In genomic region chr17:31533546-31534155, GRCh38 we compare ENCODE assay signal across 8 cellular contexts.
A peak's percentile ranks its signal among the peaks of the same experiment; 100 is the strongest.
DNase-seq lines count a peak whose midpoint lies in the region; ATAC-seq, FAIRE-seq and TF ChIP-seq lines count a peak whose summit lies in the region.

No MANE protein-coding gene starts in this region.

- WGBS in hepatocyte (ENCODE audit: low lambda C conversion rate, missing lambda C conversion rate): 22% methylated on average over 10 of the region's 10 CpGs

- peaks cover 19% of the 10 kb centered on the region for H3F3A ChIP-seq in DOHH2 (ENCODE audit: control insufficient read depth, insufficient read depth)

- DNase-seq in HTR-8/SVneo (ENCODE audit: insufficient read length, low spot score) (peak; percentile 89), hepatocyte (ENCODE audit: low spot score) (peak; percentile 71), GM19240 (ENCODE audit: insufficient read length, low spot score) (no peak), NCI-H1930 (lab: John Stamatoyannopoulos, UW) (no peak), NCI-H2107 (lab: John Stamatoyannopoulos, UW) (no peak)
- peak; percentile 22 to 36 for DNase-seq in activated T-cell treated with anti-CD3 and anti-CD28 coated beads, Interleukin-2, amount 50 U/mL, for 72 hours

- H3K9me2 ChIP-seq in DOHH2 (replicated peaks; ENCODE audit: control insufficient read depth, low read length) (no peaks in the 10 kb centered on the region), hepatocyte (replicated peaks; ENCODE audit: insufficient read depth) (no peaks in the 10 kb centered on the region)

- H3K36me3 ChIP-seq in DOHH2 (ENCODE audit: control insufficient read depth, low read length) (peaks cover 14% of the 10 kb centered on the region), hepatocyte (replicated peaks; ENCODE audit: insufficient read depth, low read depth) (no peaks in the 10 kb centered on the region)

- TF ChIP-seq CTCF in DOHH2 (IDR thresholded peaks at IDR 0.05; ENCODE audit: low read depth, low read length, poor library complexity, severe bottlenecking): peak; percentile 68
- peak; percentile 33 for TF ChIP-seq CTCF in hepatocyte (IDR thresholded peaks at IDR 0.05; ENCODE audit: poor library complexity)

- H3K27ac ChIP-seq in DOHH2 (ENCODE audit: low read depth, low read length): no peak overlapping the region
- H3K27ac ChIP-seq in hepatocyte: peak overlapping the region; percentile 28
- peak overlapping the region; percentile 44 for H3K27ac ChIP-seq in temporal lobe (ENCODE audit: low read depth, low read length)

- peak in 1 of 2 donors; percentile 21 for ATAC-seq in activated T-cell treated with anti-CD3 and anti-CD28 coated beads, Interleukin-2, amount 50 U/mL, for 72 hours (replicated peaks in 1 of 2)

- peaks cover 1 to 7% of the 10 kb centered on the region in 2 donors for H3K36me3 Mint-ChIP-seq in activated T-cell treated with anti-CD3 and anti-CD28 coated beads, Interleukin-2, amount 50 U/mL, for 72 hours (ENCODE audit: insufficient read depth in 2 of 2)

- H3K4me1 Mint-ChIP-seq in activated T-cell treated with anti-CD3 and anti-CD28 coated beads, Interleukin-2, amount 50 U/mL, for 72 hours (ENCODE audit: low read depth): peaks cover 21% of the 10 kb centered on the region

- no peak overlapping the region for H3K4me3 ChIP-seq in DOHH2 (ENCODE audit: low read length)
- no peak overlapping the region for H3K4me3 ChIP-seq in hepatocyte

- no peaks in the 10 kb centered on the region for H4K20me1 ChIP-seq in DOHH2 (ENCODE audit: control insufficient read depth, insufficient read depth, low read depth, low read length)
- no peaks in the 10 kb centered on the region for H4K20me1 ChIP-seq in hepatocyte (ENCODE audit: insufficient read depth, poor library complexity, severe bottlenecking)

- no peaks in the 10 kb centered on the region for H3K27me3 ChIP-seq in DOHH2 (ENCODE audit: control insufficient read depth, low read length)
- H3K27me3 ChIP-seq in hepatocyte: no peaks in the 10 kb centered on the region

- H3K9me3 ChIP-seq in DOHH2 (ENCODE audit: control insufficient read depth, insufficient read depth, low read length): no peaks in the 10 kb centered on the region
- H3K9me3 ChIP-seq in hepatocyte (ENCODE audit: low read depth): no peaks in the 10 kb centered on the region

- no peaks in the 10 kb centered on the region for H3K9me3 Mint-ChIP-seq in activated T-cell treated with anti-CD3 and anti-CD28 coated beads, Interleukin-2, amount 50 U/mL, for 72 hours

- H3K4me1 ChIP-seq in DOHH2 (ENCODE audit: control insufficient read depth, low read length) (peaks cover 56% of the 10 kb centered on the region), hepatocyte (ENCODE audit: insufficient read depth) (peaks cover 18% of the 10 kb centered on the region)

- no peaks in the 10 kb centered on the region for H3K27me3 Mint-ChIP-seq in activated T-cell treated with anti-CD3 and anti-CD28 coated beads, Interleukin-2, amount 50 U/mL, for 72 hours (ENCODE audit: low read depth)

- H3K79me2 ChIP-seq in DOHH2 (ENCODE audit: control insufficient read depth, low read length) (no peaks in the 10 kb centered on the region), hepatocyte (no peaks in the 10 kb centered on the region)

- no peak overlapping the region for H2AFZ ChIP-seq in hepatocyte

- H3K4me3 Mint-ChIP-seq in activated T-cell treated with anti-CD3 and anti-CD28 coated beads, Interleukin-2, amount 50 U/mL, for 72 hours: no peak overlapping the region

- FAIRE-seq in HTR-8/SVneo (lab: Jason Lieb, UNC): peak; percentile 94

- H3K4me2 ChIP-seq in DOHH2 (ENCODE audit: low read length) (peak overlapping the region; percentile 24), hepatocyte (no peak overlapping the region)

- no peak overlapping the region for H3K27ac Mint-ChIP-seq in activated T-cell treated with anti-CD3 and anti-CD28 coated beads, Interleukin-2, amount 50 U/mL, for 72 hours

Comparison
In these comparisons a context has a peak if more than half of its experiments do, and no peak if none do; other contexts are left out.
1. DNase-seq: peak in HTR-8/SVneo (single experiment), activated T-cell treated with anti-CD3 and anti-CD28 coated beads, Interleukin-2, amount 50 U/mL, for 72 hours (2 of 2) and hepatocyte (single experiment); none in GM19240 (single experiment), NCI-H1930 (0 of 2) and NCI-H2107 (single experiment).